ENCODE assay signal across 8 cellular contexts in the genomic region with DNA sequence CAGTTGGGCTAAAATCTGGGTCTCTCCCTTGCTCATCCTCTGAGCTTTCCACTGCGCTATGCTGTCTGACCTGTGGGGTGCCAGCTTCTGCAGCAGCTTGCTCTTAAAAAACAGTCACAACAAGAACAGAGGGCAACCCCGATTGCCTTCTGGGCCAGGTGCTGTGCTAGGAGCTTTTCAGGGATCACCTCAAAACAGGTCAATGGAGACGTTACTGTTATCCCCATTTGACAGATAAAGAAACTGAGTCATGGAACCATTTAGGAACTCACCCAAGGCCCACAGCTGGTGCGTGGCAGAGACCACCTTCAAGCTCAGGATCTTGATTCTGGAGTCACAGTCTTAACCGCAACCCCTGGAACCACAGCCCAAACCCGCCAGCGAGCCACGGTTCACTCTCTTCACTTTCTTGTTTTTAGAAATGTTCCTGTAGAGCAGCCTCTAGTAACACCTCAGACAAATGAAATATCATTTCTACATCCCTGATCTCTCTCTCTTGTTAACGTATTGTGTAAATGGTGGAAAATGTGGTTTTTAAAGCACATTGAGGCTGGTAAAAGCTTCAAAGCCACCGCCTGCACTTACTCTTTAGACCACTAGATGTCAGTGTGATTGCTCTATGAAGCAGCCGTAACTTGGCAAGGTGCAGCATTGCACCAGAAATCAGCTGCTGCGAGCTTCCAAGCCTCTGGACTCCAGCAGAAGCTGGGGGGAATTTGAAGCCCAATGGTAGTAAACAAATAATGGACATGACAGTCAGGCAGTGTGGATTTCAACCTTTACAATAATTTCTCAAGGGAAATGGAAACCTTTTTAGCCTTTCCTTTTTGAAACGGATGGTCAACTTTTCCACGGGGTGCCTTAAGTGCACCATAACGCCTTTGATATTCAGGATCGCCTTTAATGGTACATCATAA. TPM values are rescaled to one million over a fixed set of nuclear protein-coding genes. Genes with fewer than 3 reads are reported as not detected.
DNase-seq lines count a peak whose midpoint lies in the region; ATAC-seq and TF ChIP-seq lines count a peak whose summit lies in the region.

No MANE protein-coding gene starts in this region.

- BruUV-seq in Caco-2 (replicated peaks; lab: Mats Ljungman, UMichigan) (no TSS peak), OCI-LY7 (replicated peaks; lab: Mats Ljungman, UMichigan) (no TSS peak)

- DNase-seq in Caco-2 (peak; percentile 74 to 77), HuH-7 (ENCODE audit: low spot score) (peak; percentile 71), OCI-LY7 (ENCODE audit: low spot score) (peak; percentile 58), activated T-cell treated with anti-CD3 and anti-CD28 coated beads for 24 hours (ENCODE audit: low read depth) (peak; percentile 77), epithelial cell of prostate (ENCODE audit: low read depth, low spot score) (peak; percentile 45)
- DNase-seq in stimulated activated naive B cell treated with anti-CD40 and anti-IgM and Interleukin-4, amounts not matched to agents 10 μg/mL and 1 μg/mL and 100 μg/mL, for 72 hours = peak; percentile 32

- peaks cover 13% of the 10 kb centered on the region for H3K4me1 Mint-ChIP-seq in Caco-2 (ENCODE audit: low read depth, unreplicated experiment)
- H3K4me1 Mint-ChIP-seq in stimulated activated naive B cell treated with anti-CD40 and anti-IgM and Interleukin-4, amounts not matched to agents 10 μg/mL and 1 μg/mL and 100 μg/mL, for 72 hours = peaks cover 3 to 9% of the 10 kb centered on the region in 2 donors

- H3K9me3 Mint-ChIP-seq in Caco-2 (ENCODE audit: unreplicated experiment) = peaks cover 9% of the 10 kb centered on the region
- no peaks in the 10 kb centered on the region for H3K9me3 Mint-ChIP-seq in stimulated activated naive B cell treated with anti-CD40 and anti-IgM and Interleukin-4, amounts not matched to agents 10 μg/mL and 1 μg/mL and 100 μg/mL, for 72 hours

- no peaks in the 10 kb centered on the region for H3K9me2 ChIP-seq in OCI-LY7 (ENCODE audit: insufficient read depth, low read length)

- TF ChIP-seq CTCF in Caco-2 (IDR thresholded peaks at IDR 0.05; ENCODE audit: insufficient read depth in 1 of 2, low read depth in 1 of 2, low read length in 1 of 2, severe bottlenecking in 1 of 2, unreplicated experiment in 1 of 2) (peak; percentile 92 to 94), OCI-LY7 (conservative IDR thresholded peaks at IDR 0.05; ENCODE audit: low read length) (peak; percentile 90)

- peak overlapping the region; percentile 2 for H3K27ac Mint-ChIP-seq in Caco-2 (ENCODE audit: unreplicated experiment)
- no peak overlapping the region for H3K27ac Mint-ChIP-seq in stimulated activated naive B cell treated with anti-CD40 and anti-IgM and Interleukin-4, amounts not matched to agents 10 μg/mL and 1 μg/mL and 100 μg/mL, for 72 hours

- H3K4me1 ChIP-seq in Caco-2 (peaks cover 24% of the 10 kb centered on the region), OCI-LY7 (ENCODE audit: insufficient read depth, low read length, poor library complexity, severe bottlenecking) (no peaks in the 10 kb centered on the region), muscle layer of duodenum (ENCODE audit: control insufficient read depth in 1 of 2, insufficient read depth in 2 of 2, low read length in 2 of 2) (no peaks in the 10 kb centered on the region)

- ATAC-seq in GM21367 (IDR thresholded peaks at IDR 0.05; ENCODE audit: unreplicated experiment) = peak; percentile 64
- ATAC-seq in stimulated activated naive B cell treated with anti-CD40 and anti-IgM and Interleukin-4, amounts not matched to agents 10 μg/mL and 1 μg/mL and 100 μg/mL, for 72 hours (replicated peaks) = peak; percentile 73 to 80

- intact Hi-C loops in Caco-2 (cut with micrococcal nuclease; ENCODE audit: unreplicated experiment) (loop anchor here (1.0 to 2.0 kb wide), 5 partner anchors 66 to 353 kb away; no protein-coding TSS in a partner anchor), OCI-LY7 (cut with micrococcal nuclease; ENCODE audit: unreplicated experiment) (loop anchor here (1.0 to 10.0 kb wide), 3 partner anchors 67 to 330 kb away; no protein-coding TSS in a partner anchor)

- no peaks in the 10 kb centered on the region for H4K20me1 ChIP-seq in OCI-LY7 (ENCODE audit: insufficient read depth, low read length)

- H3K4me2 ChIP-seq in OCI-LY7 (ENCODE audit: low read length) = no peak overlapping the region

- H3K4me3 Mint-ChIP-seq in Caco-2 (ENCODE audit: unreplicated experiment) = no peak overlapping the region
- no peak overlapping the region for H3K4me3 Mint-ChIP-seq in stimulated activated naive B cell treated with anti-CD40 and anti-IgM and Interleukin-4, amounts not matched to agents 10 μg/mL and 1 μg/mL and 100 μg/mL, for 72 hours

- H3K79me2 ChIP-seq in OCI-LY7 (ENCODE audit: insufficient read depth, low read depth, low read length) = no peaks in the 10 kb centered on the region

- H3K36me3 Mint-ChIP-seq in Caco-2 (ENCODE audit: insufficient read depth, unreplicated experiment) = no peaks in the 10 kb centered on the region
- no peaks in the 10 kb centered on the region for H3K36me3 Mint-ChIP-seq in stimulated activated naive B cell treated with anti-CD40 and anti-IgM and Interleukin-4, amounts not matched to agents 10 μg/mL and 1 μg/mL and 100 μg/mL, for 72 hours

- H3K27ac ChIP-seq in OCI-LY7 (ENCODE audit: low read depth, low read length, poor library complexity, severe bottlenecking) (no peak overlapping the region), epithelial cell of prostate (no peak overlapping the region), muscle layer of duodenum (ENCODE audit: low read length) (no peak overlapping the region)

- H3K36me3 ChIP-seq in Caco-2 (ENCODE audit: control insufficient read depth, insufficient read depth, low read length) (no peaks in the 10 kb centered on the region), OCI-LY7 (ENCODE audit: insufficient read depth, low read length) (no peaks in the 10 kb centered on the region), muscle layer of duodenum (ENCODE audit: control insufficient read depth in 1 of 2, insufficient read depth in 2 of 2, low read length in 2 of 2) (no peaks in the 10 kb centered on the region)

- CTCF ChIA-PET in Caco-2 (lab: Charles Lee) (interaction anchor here (0.6 to 3.1 kb wide), 12 partner anchors 9 to 382 kb away, joined by 3 to 51 read pairs (median 4); a partner anchor contains a TSS), OCI-LY7 (lab: Charles Lee; ENCODE audit: unreplicated experiment) (interaction anchor here (0.6 to 1.1 kb wide), 2 partner anchors 159 to 203 kb away, joined by 3 read pairs; no protein-coding TSS in a partner anchor)

- no peak overlapping the region for H3K4me3 ChIP-seq in Caco-2 (ENCODE audit: low read depth, low read length)
- H3K4me3 ChIP-seq in OCI-LY7 (ENCODE audit: low read depth, low read length, poor library complexity, severe bottlenecking) = no peak overlapping the region
- peak overlapping the region; percentile 15 to 16 for H3K4me3 ChIP-seq in muscle layer of duodenum (ENCODE audit: low read depth in 1 of 2, low read length in 2 of 2)

- H3K9me3 ChIP-seq in Caco-2 (no peaks in the 10 kb centered on the region), OCI-LY7 (ENCODE audit: low read length) (no peaks in the 10 kb centered on the region), muscle layer of duodenum (ENCODE audit: control insufficient read depth in 1 of 2, low read length in 2 of 2) (no peaks in the 10 kb centered on the region)

- H2AFZ ChIP-seq in OCI-LY7 (ENCODE audit: low read length) = no peak overlapping the region

- H3K27me3 Mint-ChIP-seq in Caco-2 (ENCODE audit: insufficient read depth, unreplicated experiment) = no peaks in the 10 kb centered on the region
- no peaks in the 10 kb centered on the region for H3K27me3 Mint-ChIP-seq in stimulated activated naive B cell treated with anti-CD40 and anti-IgM and Interleukin-4, amounts not matched to agents 10 μg/mL and 1 μg/mL and 100 μg/mL, for 72 hours

- POLR2A ChIA-PET in Caco-2 (lab: Charles Lee) = interaction anchor here (1.5 kb wide), 1 partner anchor 66 kb away, joined by 4 read pairs; no protein-coding TSS in a partner anchor
- POLR2A ChIA-PET in OCI-LY7 (lab: Charles Lee) = interaction anchor here (0.5 to 0.7 kb wide), 3 partner anchors 10 to 1221 kb away, joined by 3 to 5 read pairs (median 3); no protein-coding TSS in a partner anchor

- no peaks in the 10 kb centered on the region for H3K27me3 ChIP-seq in Caco-2 (replicated peaks; ENCODE audit: control insufficient read depth, insufficient read depth, low read length)
- no peaks in the 10 kb centered on the region for H3K27me3 ChIP-seq in muscle layer of duodenum (ENCODE audit: low read depth, low read length)

RNA-seq across cellular contexts. Expression of a gene that starts 1.7 kb away (rescaled TPM):
- total RNA-seq in Caco-2 (2022) (0.60 and 1.3 TPM in 2 replicates), OCI-LY7 (2022) (not detected in 2 replicates)
- 0.16 TPM in 1 of 2 replicates, not detected in the other for total RNA-seq in OCI-LY7 (2014; rRNA removed; shearing (Covaris generic))

Comparison
In these comparisons a context has a peak if more than half of its experiments do, and no peak if none do; other contexts are left out.
1. H3K4me3 ChIP-seq: peak in muscle layer of duodenum (2 of 2); none in Caco-2 (single experiment) and OCI-LY7 (single experiment).
2. Peak in every context shown above with its lines, with median percentiles within 50 percentile points of each other: DNase-seq.